ENCODE assay signal across 31 cellular contexts in genomic region chr5:28831042-28831441, GRCh38.
"Had no signal": no experiment of that assay in that cellular context is flagged by ENCODE, and none has a peak within 500 bp of the region (broad histone marks: within the 10 kb centered on the region; RNA-seq: fewer than 3 reads in every experiment).

No MANE protein-coding gene starts in this region.

- H3K4me1 ChIP-seq: neural progenitor cell, parathyroid adenoma, psoas muscle, spleen, suprapubic skin, testis, tibial artery, transverse colon, upper lobe of right lung, uterus had no signal

- DNase-seq: natural killer cell; occipital lobe; ovary; posterior cingulate gyrus; psoas muscle; right cardiac atrium; stimulated activated CD4-positive, alpha-beta T cell treated with anti-CD3 and anti-CD28 coated beads, Interleukin-12 subunit alpha, Interleukin-12 subunit beta, amount 100 ng/mL, for 4 hours; stimulated activated CD4-positive, alpha-beta T cell treated with anti-CD3 and anti-CD28 coated beads, Interleukin-1b, Interleukin-23, amount 100 ng/mL, for 48 hours; stimulated activated CD4-positive, alpha-beta T cell treated with anti-CD3 and anti-CD28 coated beads, Interleukin-4, amount 100 ng/mL, for 1 hour; stimulated activated CD4-positive, alpha-beta T cell treated with anti-CD3 and anti-CD28 coated beads, Interleukin-4, amount 100 ng/mL, for 4 hours; stimulated activated CD8-positive, alpha-beta memory T cell treated with anti-CD3 and anti-CD28 coated beads, Interleukin-4, amount 100 ng/mL, for 48 hours; stimulated activated naive CD4-positive, alpha-beta T cell; stimulated activated naive CD8-positive, alpha-beta T cell treated with anti-CD3 and anti-CD28 coated beads, Interleukin-15, amount 100 ng/mL, for 72 hours; stimulated activated naive CD8-positive, alpha-beta T cell treated with anti-CD3 and anti-CD28 coated beads, Interleukin-15, Interleukin-2, amounts not matched to agents 100 U/mL and 50 U/mL, for 24 hours; substantia nigra; testis; tibial artery; transverse colon; upper lobe of right lung; uterus had no signal

- H3K9me3 Mint-ChIP-seq: nephron, neural progenitor cell, type B pancreatic cell had no signal

- H3K27me3 Mint-ChIP-seq: progenitor cell of endocrine pancreas; stimulated activated memory B cell treated with anti-CD40 and anti-IgM and Interleukin-4, amounts not matched to agents 10 μg/mL and 1 μg/mL and 100 μg/mL, for 72 hours; stimulated activated naive CD8-positive, alpha-beta T cell treated with anti-CD3 and anti-CD28 coated beads, Interleukin-15, amount 100 ng/mL, for 72 hours; type B pancreatic cell had no signal

- H3K36me3 Mint-ChIP-seq: natural killer cell; neural progenitor cell; stimulated activated memory B cell treated with anti-CD40 and anti-IgM and Interleukin-4, amounts not matched to agents 10 μg/mL and 1 μg/mL and 100 μg/mL, for 72 hours; type B pancreatic cell had no signal

- H3K4me2 ChIP-seq: neural progenitor cell, smooth muscle cell had no signal

- ATAC-seq: natural killer cell; psoas muscle; right cardiac atrium; sciatic nerve; stimulated activated memory B cell treated with anti-CD40 and anti-IgM and Interleukin-4, amounts not matched to agents 10 μg/mL and 1 μg/mL and 100 μg/mL, for 72 hours; stimulated activated naive CD8-positive, alpha-beta T cell treated with anti-CD3 and anti-CD28 coated beads, Interleukin-15, amount 100 ng/mL, for 72 hours; stimulated activated naive CD8-positive, alpha-beta T cell treated with anti-CD3 and anti-CD28 coated beads, Interleukin-15, Interleukin-2, amounts not matched to agents 100 U/mL and 50 U/mL, for 24 hours; upper lobe of right lung had no signal

- H3K27ac ChIP-seq: neural progenitor cell, ovary, parathyroid adenoma, psoas muscle, skin epidermis, spleen, suprapubic skin, testis, tibial artery, transverse colon, upper lobe of right lung, uterus had no signal

- H3K27me3 ChIP-seq: neural progenitor cell, ovary, spleen, suprapubic skin, testis, tibial artery, transverse colon, upper lobe of right lung, uterus had no signal

- H2AFZ ChIP-seq: neural progenitor cell, parathyroid adenoma had no signal

- H3K79me2 ChIP-seq: parathyroid adenoma had no signal

- H3K4me3 Mint-ChIP-seq: natural killer cell; nephron; neural progenitor cell; stimulated activated memory B cell treated with anti-CD40 and anti-IgM and Interleukin-4, amounts not matched to agents 10 μg/mL and 1 μg/mL and 100 μg/mL, for 72 hours; stimulated activated naive CD8-positive, alpha-beta T cell treated with anti-CD3 and anti-CD28 coated beads, Interleukin-15, amount 100 ng/mL, for 72 hours; type B pancreatic cell had no signal

- H3K4me1 Mint-ChIP-seq: natural killer cell; nephron; neural progenitor cell; stimulated activated memory B cell treated with anti-CD40 and anti-IgM and Interleukin-4, amounts not matched to agents 10 μg/mL and 1 μg/mL and 100 μg/mL, for 72 hours; stimulated activated naive CD8-positive, alpha-beta T cell treated with anti-CD3 and anti-CD28 coated beads, Interleukin-15, amount 100 ng/mL, for 72 hours had no signal

- H3K4me3 ChIP-seq: neural progenitor cell, ovary, psoas muscle, skin epidermis, smooth muscle cell, spleen, suprapubic skin, testis, tibial artery, transverse colon, upper lobe of right lung, uterus had no signal

- H3K9ac ChIP-seq: neural progenitor cell, parathyroid adenoma had no signal

- H3K9me3 ChIP-seq: ovary, psoas muscle, suprapubic skin, testis, tibial artery, upper lobe of right lung, uterus had no signal

- H3K36me3 ChIP-seq: neural progenitor cell, ovary, spleen, suprapubic skin, tibial artery, transverse colon, upper lobe of right lung, uterus had no signal

- H3K27ac Mint-ChIP-seq: natural killer cell; nephron; neural progenitor cell; progenitor cell of endocrine pancreas; stimulated activated memory B cell treated with anti-CD40 and anti-IgM and Interleukin-4, amounts not matched to agents 10 μg/mL and 1 μg/mL and 100 μg/mL, for 72 hours; stimulated activated naive CD8-positive, alpha-beta T cell treated with anti-CD3 and anti-CD28 coated beads, Interleukin-15, amount 100 ng/mL, for 72 hours; type B pancreatic cell had no signal
